ENCODE assay signal across 27 cellular contexts in the genomic region with DNA sequence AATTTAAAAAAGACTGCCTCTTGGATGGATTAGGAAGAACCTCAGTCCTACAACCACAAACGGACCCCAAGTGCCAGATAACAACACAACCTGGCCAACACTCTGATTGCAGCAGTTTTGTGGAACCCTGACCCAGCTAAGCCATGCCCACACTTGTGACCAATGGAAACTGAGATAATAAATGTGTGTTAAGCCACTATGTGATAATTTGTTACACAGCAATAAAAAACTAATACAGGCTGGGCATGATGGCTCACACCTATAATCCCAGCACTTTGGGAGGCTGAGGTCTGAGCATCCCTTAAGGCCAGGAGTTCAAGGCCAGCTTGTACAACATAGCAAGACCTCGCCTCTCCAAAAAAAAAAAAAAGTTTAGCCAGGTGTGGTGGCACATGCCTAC.
"Had no signal": no experiment of that assay in that cellular context is flagged by ENCODE, and none has a peak within 500 bp of the region (broad histone marks: within the 10 kb centered on the region; RNA-seq: fewer than 3 reads in every experiment).

No MANE protein-coding gene starts in this region.

- DNase-seq: stimulated activated CD4-positive, alpha-beta T cell treated with anti-CD3 and anti-CD28 coated beads, Interleukin-2, amount 100 ng/mL, for 48 hours; stimulated activated CD4-positive, alpha-beta T cell treated with anti-CD3 and anti-CD28 coated beads, Interleukin-4, amount 100 ng/mL, for 1 hour; stimulated activated CD4-positive, alpha-beta T cell treated with anti-CD3 and anti-CD28 coated beads, Interleukin-4, amount 100 ng/mL, for 24 hours; stimulated activated CD4-positive, alpha-beta T cell treated with anti-CD3 and anti-CD28 coated beads, Interleukin-4, amount 100 ng/mL, for 4 hours; stimulated activated CD8-positive, alpha-beta memory T cell treated with anti-CD3 and anti-CD28 coated beads, Interleukin-4, amount 100 ng/mL, for 48 hours; stimulated activated naive B cell treated with anti-CD40 and anti-IgM and Interleukin-4, amounts not matched to agents 10 μg/mL and 1 μg/mL and 100 μg/mL, for 72 hours; stimulated activated naive CD4-positive, alpha-beta T cell; stimulated activated naive CD4-positive, alpha-beta T cell treated with Interleukin-2 at 50 U/mL for 16 hours; stimulated activated naive CD8-positive, alpha-beta T cell treated with anti-CD3 and anti-CD28 coated beads, Interleukin-15, amount 100 ng/mL, for 72 hours; stimulated activated naive CD8-positive, alpha-beta T cell treated with anti-CD3 and anti-CD28 coated beads, Interleukin-15, Interleukin-2, amounts not matched to agents 100 U/mL and 50 U/mL, for 24 hours; stomach; substantia nigra; testis; thyroid gland; tibial artery; transverse colon; trophoblast cell; upper lobe of left lung; upper lobe of right lung; uterus had no signal

- H3K27ac ChIP-seq: stomach, suprapubic skin, testis, thoracic aorta, thyroid gland, tibial artery, tibial nerve, transverse colon, upper lobe of left lung, upper lobe of right lung, uterus, vagina had no signal

- H3K27me3 ChIP-seq: stomach, suprapubic skin, testis, thyroid gland, tibial artery, tibial nerve, transverse colon, upper lobe of left lung, upper lobe of right lung, uterus, vagina had no signal

- FAIRE-seq: urothelium cell line had no signal

- H3K4me3 ChIP-seq: stomach, suprapubic skin, testis, thoracic aorta, thyroid gland, tibial artery, tibial nerve, transverse colon, upper lobe of left lung, upper lobe of right lung, uterus, vagina had no signal

- H3K36me3 ChIP-seq: stomach, suprapubic skin, thoracic aorta, thyroid gland, tibial artery, tibial nerve, transverse colon, upper lobe of left lung, upper lobe of right lung, uterus, vagina had no signal

- ATAC-seq: stimulated activated effector memory CD8-positive, alpha-beta T cell treated with anti-CD3 and anti-CD28 coated beads, Interleukin-12 subunit alpha, Interleukin-12 subunit beta, amount 100 ng/mL, for 72 hours; stimulated activated memory B cell treated with anti-CD40 and anti-IgM and Interleukin-4, amounts not matched to agents 10 μg/mL and 1 μg/mL and 100 μg/mL, for 72 hours; stimulated activated naive B cell treated with anti-CD40 and anti-IgM and Interleukin-4, amounts not matched to agents 10 μg/mL and 1 μg/mL and 100 μg/mL, for 72 hours; stimulated activated naive CD8-positive, alpha-beta T cell treated with anti-CD3 and anti-CD28 coated beads, Interleukin-15, amount 100 ng/mL, for 72 hours; stimulated activated naive CD8-positive, alpha-beta T cell treated with anti-CD3 and anti-CD28 coated beads, Interleukin-15, Interleukin-2, amounts not matched to agents 100 U/mL and 50 U/mL, for 24 hours; upper lobe of right lung had no signal

- H3K4me1 ChIP-seq: stomach, suprapubic skin, testis, thyroid gland, tibial artery, tibial nerve, transverse colon, upper lobe of left lung, upper lobe of right lung, uterus, vagina had no signal

- H3K9me3 ChIP-seq: suprapubic skin, testis, thoracic aorta, thyroid gland, tibial artery, tibial nerve, transverse colon, upper lobe of right lung, vagina had no signal
